ENCODE assay signal across 15 cellular contexts in genomic region chr20:59020938-59021551, GRCh38. TPM values are rescaled to one million over a fixed set of nuclear protein-coding genes. Genes with fewer than 3 reads are reported as not detected.
DNase-seq lines count a peak whose midpoint lies in the region; ATAC-seq and TF ChIP-seq lines count a peak whose summit lies in the region.
"Had no signal": no experiment of that assay in that cellular context is flagged by ENCODE, and none has a peak within 500 bp of the region (broad histone marks: within the 10 kb centered on the region; RNA-seq: fewer than 3 reads in every experiment).

No MANE protein-coding gene starts in this region.

- H3K4me1 Mint-ChIP-seq in activated T-helper 17 cell treated with anti-CD3 and anti-CD28 coated beads, Interleukin-2, amount 50 U/mL, for 72 hours: peaks cover 30% of the 10 kb centered on the region
- peaks cover 31% of the 10 kb centered on the region for H3K4me1 Mint-ChIP-seq in stimulated activated naive CD8-positive, alpha-beta T cell treated with anti-CD3 and anti-CD28 coated beads, Interleukin-15, amount 100 ng/mL, for 72 hours

- CTCF ChIA-PET in A673 (lab: Charles Lee): no interaction called here

- no peaks in the 10 kb centered on the region for H3K27me3 Mint-ChIP-seq in activated T-helper 17 cell treated with anti-CD3 and anti-CD28 coated beads, Interleukin-2, amount 50 U/mL, for 72 hours
- H3K27me3 Mint-ChIP-seq in stimulated activated naive CD8-positive, alpha-beta T cell treated with anti-CD3 and anti-CD28 coated beads, Interleukin-15, amount 100 ng/mL, for 72 hours: no peaks in the 10 kb centered on the region

- H3K27me3 ChIP-seq in A673 (replicated peaks; ENCODE audit: insufficient read depth, low read depth, low read length, poor library complexity) (no peaks in the 10 kb centered on the region), dorsolateral prefrontal cortex (no peaks in the 10 kb centered on the region)
- H3K27me3 ChIP-seq: Peyer's patch, upper lobe of left lung had no signal

- TF ChIP-seq CTCF in A673 (conservative IDR thresholded peaks at IDR 0.05; ENCODE audit: low read depth, low read length) (no peak), coronary artery (IDR thresholded peaks at IDR 0.05) (no peak), dorsolateral prefrontal cortex (IDR thresholded peaks at IDR 0.05 in 54 of 56, conservative IDR thresholded peaks at IDR 0.05 in 2 of 56; ENCODE audit: low read depth in 1 of 56, partially characterized antibody in 56 of 56) (no peak)

- no peak overlapping the region for H3K4me3 Mint-ChIP-seq in activated T-helper 17 cell treated with anti-CD3 and anti-CD28 coated beads, Interleukin-2, amount 50 U/mL, for 72 hours
- H3K4me3 Mint-ChIP-seq in stimulated activated naive CD8-positive, alpha-beta T cell treated with anti-CD3 and anti-CD28 coated beads, Interleukin-15, amount 100 ng/mL, for 72 hours: no peak overlapping the region
- H3K4me3 Mint-ChIP-seq: activated naive CD4-positive, alpha-beta T cell treated with anti-CD3 and anti-CD28 coated beads for 36 hours had no signal

- H3K9me3 ChIP-seq in A673 (ENCODE audit: low read depth, low read length, poor library complexity, severe bottlenecking): no peaks in the 10 kb centered on the region
- H3K9me3 ChIP-seq: Peyer's patch, upper lobe of left lung had no signal

- no peak overlapping the region for H3K4me3 ChIP-seq in A673 (ENCODE audit: low read depth, low read length, poor library complexity, severe bottlenecking)
- no peak overlapping the region for H3K4me3 ChIP-seq in coronary artery
- H3K4me3 ChIP-seq in dorsolateral prefrontal cortex: no peak overlapping the region
- H3K4me3 ChIP-seq: Peyer's patch, upper lobe of left lung had no signal

- H3K27ac ChIP-seq in A673 (ENCODE audit: low read depth, low read length, poor library complexity, severe bottlenecking): peak overlapping the region; percentile 74
- H3K27ac ChIP-seq in coronary artery: no peak overlapping the region
- H3K27ac ChIP-seq in dorsolateral prefrontal cortex: no peak overlapping the region
- H3K27ac ChIP-seq: Peyer's patch, upper lobe of left lung, WERI-Rb-1 had no signal

- BruUV-seq in A673 (replicated peaks; lab: Mats Ljungman, UMichigan): no TSS peak

- intact Hi-C loops in A673 (cut with micrococcal nuclease; ENCODE audit: unreplicated experiment): no loop called here
- intact Hi-C loops in dorsolateral prefrontal cortex (cut with DNase I): no loop called here

- H3K36me3 Mint-ChIP-seq in activated T-helper 17 cell treated with anti-CD3 and anti-CD28 coated beads, Interleukin-2, amount 50 U/mL, for 72 hours (ENCODE audit: low read depth): peaks cover 44% of the 10 kb centered on the region

- H3K36me3 ChIP-seq in A673 (ENCODE audit: insufficient read depth, low read length, poor library complexity, severe bottlenecking): peaks cover 21% of the 10 kb centered on the region

- POLR2A ChIA-PET in A673 (lab: Charles Lee; ENCODE audit: low non-redundant PET): no interaction called here

- H3K9me3 Mint-ChIP-seq in activated T-helper 17 cell treated with anti-CD3 and anti-CD28 coated beads, Interleukin-2, amount 50 U/mL, for 72 hours: no peaks in the 10 kb centered on the region
- H3K9me3 Mint-ChIP-seq in stimulated activated naive CD8-positive, alpha-beta T cell treated with anti-CD3 and anti-CD28 coated beads, Interleukin-15, amount 100 ng/mL, for 72 hours: no peaks in the 10 kb centered on the region
- H3K9me3 Mint-ChIP-seq: activated naive CD4-positive, alpha-beta T cell treated with anti-CD3 and anti-CD28 coated beads for 36 hours had no signal

- peak; percentile 63 for DNase-seq in A673 (ENCODE audit: low spot score)
- DNase-seq in HT1080 (ENCODE audit: low read depth): peak; percentile 48
- peak; percentile 73 for DNase-seq in iris pigment epithelial cell (ENCODE audit: low read depth)
- DNase-seq in coronary artery (ENCODE audit: low spot score): no peak
- no peak for DNase-seq in stimulated activated naive CD8-positive, alpha-beta T cell treated with anti-CD3 and anti-CD28 coated beads, Interleukin-15, amount 100 ng/mL, for 72 hours
- DNase-seq in dorsolateral prefrontal cortex: no peak
- DNase-seq: activated naive CD4-positive, alpha-beta T cell treated with anti-CD3 and anti-CD28 coated beads for 36 hours; C1 segment of cervical spinal cord; NCI-H1930; upper lobe of left lung; WERI-Rb-1 had no signal

- H3K4me1 ChIP-seq in A673 (ENCODE audit: insufficient read depth, low read length, poor library complexity, severe bottlenecking): peaks cover 15% of the 10 kb centered on the region

- ATAC-seq in activated T-helper 17 cell treated with anti-CD3 and anti-CD28 coated beads, Interleukin-2, amount 50 U/mL, for 72 hours (replicated peaks): no peak
- ATAC-seq in HG03039 (IDR thresholded peaks at IDR 0.05; ENCODE audit: unreplicated experiment): no peak
- ATAC-seq in stimulated activated naive CD8-positive, alpha-beta T cell treated with anti-CD3 and anti-CD28 coated beads, Interleukin-15, amount 100 ng/mL, for 72 hours: no peak
- ATAC-seq: sciatic nerve had no signal

- peak overlapping the region; percentile 12 for H3K27ac Mint-ChIP-seq in activated T-helper 17 cell treated with anti-CD3 and anti-CD28 coated beads, Interleukin-2, amount 50 U/mL, for 72 hours
- H3K27ac Mint-ChIP-seq in stimulated activated naive CD8-positive, alpha-beta T cell treated with anti-CD3 and anti-CD28 coated beads, Interleukin-15, amount 100 ng/mL, for 72 hours: no peak overlapping the region
- H3K27ac Mint-ChIP-seq: activated naive CD4-positive, alpha-beta T cell treated with anti-CD3 and anti-CD28 coated beads for 36 hours had no signal

RNA-seq across cellular contexts. Expression of gene TUBB1, which starts 1.8 kb away (rescaled TPM):
- total RNA-seq in A673 (2021): not detected in 2 replicates
- not detected in 2 replicates for total RNA-seq in HT1080 (2014; rRNA removed; shearing (Covaris generic))
- not detected in 2 replicates for polyA plus RNA-seq in HT1080 (2015; cell fraction: cytosol; rRNA removed)
- polyA plus RNA-seq in HT1080 (2015; cell fraction: nucleus; rRNA removed): 0.05 TPM in 1 of 2 replicates, not detected in the other
- under 1 TPM; 0.08 to 0.13 TPM for total RNA-seq in activated T-helper 17 cell treated with anti-CD3 and anti-CD28 coated beads, Interleukin-2, amount 50 U/mL, for 72 hours
- under 1 TPM in 56 of 120 experiments, not detected in 64; 0.07 to 0.78 (median 0.24) TPM for total RNA-seq in dorsolateral prefrontal cortex
- total RNA-seq: activated naive CD4-positive, alpha-beta T cell treated with anti-CD3 and anti-CD28 coated beads for 36 hours; Peyer's patch had no signal

RNA-seq across cellular contexts. Expression of gene ATP5F1E, which starts 11.1 kb away (rescaled TPM):
- 73.7 and 76.8 TPM in 2 replicates for total RNA-seq in A673 (2021)
- 33.9 and 42.1 TPM in 2 replicates for total RNA-seq in HT1080 (2014; rRNA removed; shearing (Covaris generic))
- polyA plus RNA-seq in HT1080 (2015; cell fraction: cytosol; rRNA removed): 26.8 and 36.8 TPM in 2 replicates
- polyA plus RNA-seq in HT1080 (2015; cell fraction: nucleus; rRNA removed): 10.4 and 13.3 TPM in 2 replicates
- total RNA-seq in activated T-helper 17 cell treated with anti-CD3 and anti-CD28 coated beads, Interleukin-2, amount 50 U/mL, for 72 hours: 10 to 100 TPM; 45.5 to 78.0 TPM
- total RNA-seq in dorsolateral prefrontal cortex: 10 to 100 TPM; 31.5 to 78.6 (median 49.1) TPM

RNA-seq across cellular contexts. Expression of gene CTSZ, which starts 14.0 kb away (rescaled TPM):
- 1.2 and 1.4 TPM in 2 replicates for total RNA-seq in A673 (2021)
- 95.5 and 110 TPM in 2 replicates for total RNA-seq in HT1080 (2014; rRNA removed; shearing (Covaris generic))
- polyA plus RNA-seq in HT1080 (2015; cell fraction: cytosol; rRNA removed): 208 and 229 TPM in 2 replicates
- polyA plus RNA-seq in HT1080 (2015; cell fraction: nucleus; rRNA removed): 89.2 and 90.4 TPM in 2 replicates
- total RNA-seq in activated T-helper 17 cell treated with anti-CD3 and anti-CD28 coated beads, Interleukin-2, amount 50 U/mL, for 72 hours: 10 to 100 TPM; 29.7 to 52.2 TPM
- total RNA-seq in dorsolateral prefrontal cortex: 10 to 100 TPM; 33.6 to 99.6 (median 49.4) TPM

RNA-seq across cellular contexts. Expression of gene PRELID3B, which starts 21.5 kb away (rescaled TPM):
- total RNA-seq in A673 (2021) (81.9 and 83.4 TPM in 2 replicates), dorsolateral prefrontal cortex (10 to 100 TPM; 15.9 to 41.2 (median 26.9) TPM)
- 87.6 and 93.3 TPM in 2 replicates for total RNA-seq in HT1080 (2014; rRNA removed; shearing (Covaris generic))
- polyA plus RNA-seq in HT1080 (2015; cell fraction: cytosol; rRNA removed): 68.4 and 76.1 TPM in 2 replicates
- 31.5 and 32.8 TPM in 2 replicates for polyA plus RNA-seq in HT1080 (2015; cell fraction: nucleus; rRNA removed)
- total RNA-seq in activated T-helper 17 cell treated with anti-CD3 and anti-CD28 coated beads, Interleukin-2, amount 50 U/mL, for 72 hours: 100 to 1,000 TPM in 1 of 2 donors, 10 to 100 TPM in 1; 77.1 to 107 TPM

RNA-seq across cellular contexts. Expression of gene NELFCD, which starts 40.0 kb away (rescaled TPM):
- total RNA-seq in A673 (2021) (164 and 174 TPM in 2 replicates), dorsolateral prefrontal cortex (10 to 100 TPM; 46.8 to 90.1 (median 64.8) TPM)
- total RNA-seq in HT1080 (2014; rRNA removed; shearing (Covaris generic)): 66.5 and 92.4 TPM in 2 replicates
- polyA plus RNA-seq in HT1080 (2015; cell fraction: cytosol; rRNA removed): 73.2 and 79.5 TPM in 2 replicates
- 115 and 145 TPM in 2 replicates for polyA plus RNA-seq in HT1080 (2015; cell fraction: nucleus; rRNA removed)
- total RNA-seq in activated T-helper 17 cell treated with anti-CD3 and anti-CD28 coated beads, Interleukin-2, amount 50 U/mL, for 72 hours: 100 to 1,000 TPM in 1 of 2 donors, 10 to 100 TPM in 1; 92.7 to 124 TPM

Comparison
In these comparisons a context has a peak if more than half of its experiments do, and no peak if none do; other contexts are left out.
1. DNase-seq: peak in A673 (single experiment), HT1080 (single experiment) and iris pigment epithelial cell (single experiment); none in coronary artery (single experiment), stimulated activated naive CD8-positive, alpha-beta T cell treated with anti-CD3 and anti-CD28 coated beads, Interleukin-15, amount 100 ng/mL, for 72 hours (0 of 2) and dorsolateral prefrontal cortex (0 of 10).
2. RNA of gene CTSZ, which starts 14.0 kb away (total RNA-seq): 95.5 to 110 TPM in HT1080, 29.7 to 52.2 TPM in activated T-helper 17 cell treated with anti-CD3 and anti-CD28 coated beads, Interleukin-2, amount 50 U/mL, for 72 hours and 33.6 to 99.6 TPM in dorsolateral prefrontal cortex; 1.2 to 1.4 TPM in A673; every median in the first group is over 10 times any median in the second.